ENCODE assay signal across 18 cellular contexts in genomic region chr7:17339952-17340351, GRCh38. TPM values are rescaled to one million over a fixed set of nuclear protein-coding genes. Genes with fewer than 3 reads are reported as not detected.
DNase-seq lines count a peak whose midpoint lies in the region; ATAC-seq and TF ChIP-seq lines count a peak whose summit lies in the region.
"Had no signal": no experiment of that assay in that cellular context is flagged by ENCODE, and none has a peak within 500 bp of the region (broad histone marks: within the 10 kb centered on the region; RNA-seq: fewer than 3 reads in every experiment).

No MANE protein-coding gene starts in this region.

- no peaks in the 10 kb centered on the region for H3K27me3 ChIP-seq in GM23248 (replicated peaks; ENCODE audit: insufficient read depth)
- H3K27me3 ChIP-seq in Loucy (ENCODE audit: insufficient read depth, low read length, poor library complexity, severe bottlenecking), result no peaks in the 10 kb centered on the region
- H3K27me3 ChIP-seq in left ventricle myocardium inferior (ENCODE audit: low read depth), result no peaks in the 10 kb centered on the region

- whole genome bisulfite sequencing in GM23248 (ENCODE audit: low coverage in 1 of 2, low lambda C conversion rate in 2 of 2, missing lambda C conversion rate in 2 of 2), 2 experiments, result 62% methylated on average over 4 of the region's 4 CpGs

- H3K9ac ChIP-seq in GM23248 (no peak overlapping the region), Loucy (ENCODE audit: low read depth, low read length, poor library complexity, severe bottlenecking) (no peak overlapping the region)

- in situ Hi-C loops in GM23248 (cut with MboI), result no loop called here

- H3K4me3 ChIP-seq in GM23248 (no peak overlapping the region), Loucy (ENCODE audit: low read length, poor library complexity, severe bottlenecking) (no peak overlapping the region), left ventricle myocardium inferior (no peak overlapping the region), foreskin fibroblast (ENCODE audit: low read depth in 1 of 2, low read length in 2 of 2) (no peak overlapping the region)

- no peak overlapping the region for H2AFZ ChIP-seq in GM23248
- peak overlapping the region; percentile 59; the same call in 1 of the 2 replicates for H2AFZ ChIP-seq in Loucy (ENCODE audit: low read length)

- peak; percentile 72 for ATAC-seq in sciatic nerve

- H3K9me2 ChIP-seq in GM23248 (ENCODE audit: insufficient read depth) (no peaks in the 10 kb centered on the region), Loucy (replicated peaks; ENCODE audit: low read depth, low read length) (no peaks in the 10 kb centered on the region)

- H3K4me1 ChIP-seq in GM23248 (ENCODE audit: insufficient read depth), result peaks cover 19% of the 10 kb centered on the region
- no peaks in the 10 kb centered on the region for H3K4me1 ChIP-seq in Loucy (ENCODE audit: insufficient read depth, low read length, poor library complexity, severe bottlenecking)
- H3K4me1 ChIP-seq in left ventricle myocardium inferior, result peaks cover 56% of the 10 kb centered on the region

- intact Hi-C loops in left ventricle myocardium inferior (cut with micrococcal nuclease) (no loop called here), sciatic nerve (cut with DNase I) (no loop called here)

- H3K4me2 ChIP-seq in GM23248 (ENCODE audit: unreplicated experiment) (no peak overlapping the region), Loucy (ENCODE audit: low read depth, low read length, poor library complexity, severe bottlenecking) (no peak overlapping the region)

- peaks cover 61% of the 10 kb centered on the region for H3K79me2 ChIP-seq in GM23248 (ENCODE audit: insufficient read depth)
- no peaks in the 10 kb centered on the region for H3K79me2 ChIP-seq in Loucy (ENCODE audit: insufficient read depth, low read length)

- TF ChIP-seq CTCF in Loucy (conservative IDR thresholded peaks at IDR 0.05; ENCODE audit: low read length) (no peak), left ventricle myocardium inferior (IDR thresholded peaks at IDR 0.05; ENCODE audit: borderline replicate concordance) (no peak), foreskin fibroblast (IDR thresholded peaks at IDR 0.05; ENCODE audit: low read depth, low read length) (no peak)

- no peak overlapping the region for H3K27ac ChIP-seq in GM23248
- H3K27ac ChIP-seq in left ventricle myocardium inferior (replicated peaks), result peak overlapping the region; percentile 45
- H3K27ac ChIP-seq: RWPE1 had no signal

- peaks cover 47% of the 10 kb centered on the region for H3K36me3 ChIP-seq in GM23248 (ENCODE audit: low read depth)
- no peaks in the 10 kb centered on the region for H3K36me3 ChIP-seq in Loucy (ENCODE audit: insufficient read depth, low read length)
- H3K36me3 ChIP-seq in left ventricle myocardium inferior, result peaks cover 80% of the 10 kb centered on the region

- DNase-seq in GM23248 (peak; percentile 8), left ventricle myocardium inferior (no peak), sciatic nerve (ENCODE audit: low spot score) (no peak), foreskin fibroblast (no peak), NCI-H524 treated with DMSO at 0.1 percent for 48 hours (lab: John Stamatoyannopoulos, UW) (no peak)
- no peak for DNase-seq in stimulated activated CD8-positive, alpha-beta memory T cell treated with anti-CD3 and anti-CD28 coated beads, Interleukin-4, amount 100 ng/mL, for 48 hours
- DNase-seq: CD4-positive, alpha-beta memory T cell; DMS79; KBM-7; NCI-H1436 treated with DMSO at 0.1 percent for 48 hours; NCI-H2029 treated with DMSO at 0.1 percent for 48 hours; NCI-H2171 treated with DMSO at 0.1 percent for 48 hours; NCI-H446 treated with DMSO at 0.1 percent for 48 hours; NCI-H774; PC-3 had no signal

- no peaks in the 10 kb centered on the region for H3K9me3 ChIP-seq in GM23248 (ENCODE audit: low read depth)
- H3K9me3 ChIP-seq in Loucy (ENCODE audit: insufficient read depth, low read depth, low read length), result no peaks in the 10 kb centered on the region
- H3K9me3 ChIP-seq in left ventricle myocardium inferior (replicated peaks), result no peaks in the 10 kb centered on the region

- H4K20me1 ChIP-seq in GM23248 (ENCODE audit: insufficient read depth) (no peaks in the 10 kb centered on the region), Loucy (ENCODE audit: insufficient read depth, low read length, poor library complexity, severe bottlenecking) (no peaks in the 10 kb centered on the region)

- H3F3A ChIP-seq in GM23248 (ENCODE audit: insufficient read depth), result peaks cover 9% of the 10 kb centered on the region; the same call in 1 of the 2 replicates
- no peaks in the 10 kb centered on the region for H3F3A ChIP-seq in Loucy (ENCODE audit: low read depth)

RNA-seq across cellular contexts. Expression of gene AHR, which starts 41.5 kb away (rescaled TPM):
- total RNA-seq in GM23248 (2014; rRNA removed; shearing (Covaris generic)), result 90.4 and 98.7 TPM in 2 replicates
- polyA plus RNA-seq in GM23248 (2016; fragmentation: Nextera tagmentation; extraction: Ambion mirVana), result 18.6 and 19.0 TPM in 2 replicates
- total RNA-seq in left ventricle myocardium inferior (24.9 TPM), sciatic nerve (288 TPM)
- total RNA-seq: G401 had no signal
